ENCODE assay signal across 10 cellular contexts in the genomic region with DNA sequence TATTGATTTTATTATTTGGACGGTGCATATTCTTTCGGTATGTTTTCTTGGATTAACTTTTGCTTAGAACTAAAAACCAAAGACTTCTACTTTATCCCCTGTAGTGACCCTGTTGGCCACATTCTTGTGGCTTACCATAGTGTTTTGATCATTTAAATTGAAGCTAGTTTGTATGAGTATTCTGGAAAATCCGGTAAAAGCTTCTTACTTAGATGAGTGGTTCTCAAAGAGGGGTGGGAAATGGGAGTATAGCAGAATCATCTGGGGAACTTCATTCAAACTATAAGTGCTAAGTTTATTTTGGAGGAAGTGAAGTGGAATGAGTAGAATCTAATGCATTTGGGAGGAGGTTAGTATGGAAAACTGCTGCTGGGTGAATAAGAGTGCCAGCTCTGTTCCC. TPM values are rescaled to one million over a fixed set of nuclear protein-coding genes. Genes with fewer than 3 reads are reported as not detected.
DNase-seq lines count a peak whose midpoint lies in the region; ATAC-seq, FAIRE-seq and TF ChIP-seq lines count a peak whose summit lies in the region.
"Had no signal": no experiment of that assay in that cellular context is flagged by ENCODE, and none has a peak within 500 bp of the region (broad histone marks: within the 10 kb centered on the region; RNA-seq: fewer than 3 reads in every experiment).

No MANE protein-coding gene starts in this region.

- H3K27me3 Mint-ChIP-seq in activated T-cell treated with anti-CD3 and anti-CD28 coated beads, Interleukin-2, amount 50 U/mL, for 72 hours (ENCODE audit: low read depth) = no peaks in the 10 kb centered on the region
- H3K27me3 Mint-ChIP-seq: activated naive CD8-positive, alpha-beta T cell treated with anti-CD3 and anti-CD28 coated beads, Interleukin-2, amount 10 ng/mL, durations not matched to agents 7 days and 5 days had no signal

- H3K36me3 Mint-ChIP-seq in activated T-cell treated with anti-CD3 and anti-CD28 coated beads, Interleukin-2, amount 50 U/mL, for 72 hours (ENCODE audit: insufficient read depth in 2 of 2) = peaks cover 2 to 13% of the 10 kb centered on the region in 2 donors

- DNase-seq in activated T-cell treated with anti-CD3 and anti-CD28 coated beads, Interleukin-2, amount 50 U/mL, for 72 hours = no peak
- DNase-seq in activated T-cell treated with anti-CD3 and anti-CD28 coated beads, Interleukin-2, amount 50 U/mL, for 48 hours = no peak
- DNase-seq in adipocyte (ENCODE audit: low read depth) (peak; percentile 39), keratinocyte (ENCODE audit: low read depth, low spot score) (no peak), tibial artery (no peak), iPS-NIHi11 (ENCODE audit: low spot score) (no peak)
- no peak for DNase-seq in activated CD4-positive, alpha-beta T cell treated with anti-CD3 and anti-CD28 coated beads, Interleukin-2, amount 50 U/mL, for 4 hours
- DNase-seq: activated naive CD8-positive, alpha-beta T cell treated with anti-CD3 and anti-CD28 coated beads, Interleukin-2, amount 10 ng/mL, durations not matched to agents 7 days and 5 days had no signal

- no peak for ATAC-seq in activated T-cell treated with anti-CD3 and anti-CD28 coated beads, Interleukin-2, amount 50 U/mL, for 72 hours (replicated peaks in 1 of 2)
- ATAC-seq in GM21723 (IDR thresholded peaks at IDR 0.05; ENCODE audit: unreplicated experiment) = no peak

- peak overlapping the region; percentile 62 to 76 for H3K4me3 Mint-ChIP-seq in activated T-cell treated with anti-CD3 and anti-CD28 coated beads, Interleukin-2, amount 50 U/mL, for 72 hours
- H3K4me3 Mint-ChIP-seq: activated naive CD8-positive, alpha-beta T cell treated with anti-CD3 and anti-CD28 coated beads, Interleukin-2, amount 10 ng/mL, durations not matched to agents 7 days and 5 days had no signal

- intact Hi-C loops in tibial artery (cut with DNase I; ENCODE audit: low total_unique reads) = no loop called here

- H3K27ac ChIP-seq in keratinocyte (ENCODE audit: control insufficient read depth, insufficient read depth, low read length) (peak overlapping the region; percentile 96), tibial artery (peak overlapping the region; percentile 99 to 100)
- H3K27ac ChIP-seq: SJCRH30 had no signal

- no peaks in the 10 kb centered on the region for H3K9me1 ChIP-seq in keratinocyte (ENCODE audit: control insufficient read depth, extremely low read depth, insufficient read depth, low read length)

- H3K9me3 Mint-ChIP-seq in activated T-cell treated with anti-CD3 and anti-CD28 coated beads, Interleukin-2, amount 50 U/mL, for 72 hours = no peaks in the 10 kb centered on the region
- H3K9me3 Mint-ChIP-seq: activated naive CD8-positive, alpha-beta T cell treated with anti-CD3 and anti-CD28 coated beads, Interleukin-2, amount 10 ng/mL, durations not matched to agents 7 days and 5 days had no signal

- peak overlapping the region; percentile 81 for H3K27ac Mint-ChIP-seq in activated T-cell treated with anti-CD3 and anti-CD28 coated beads, Interleukin-2, amount 50 U/mL, for 72 hours
- H3K27ac Mint-ChIP-seq: activated naive CD8-positive, alpha-beta T cell treated with anti-CD3 and anti-CD28 coated beads, Interleukin-2, amount 10 ng/mL, durations not matched to agents 7 days and 5 days had no signal

- no peak for FAIRE-seq in keratinocyte (lab: Jason Lieb, UNC)

- no peak overlapping the region for H2AFZ ChIP-seq in keratinocyte (ENCODE audit: control insufficient read depth, low read length)

- peak overlapping the region; percentile 3 for H3K9ac ChIP-seq in adipocyte (ENCODE audit: low read length)
- peak overlapping the region; percentile 99 for H3K9ac ChIP-seq in keratinocyte (ENCODE audit: control insufficient read depth, extremely low read depth, insufficient read depth, low read length)

- no peaks in the 10 kb centered on the region for H3K27me3 ChIP-seq in adipocyte (replicated peaks; ENCODE audit: control insufficient read depth, insufficient read depth, low read length)
- no peaks in the 10 kb centered on the region for H3K27me3 ChIP-seq in keratinocyte (ENCODE audit: control insufficient read depth, extremely low read depth, insufficient read depth, low read length)
- no peaks in the 10 kb centered on the region for H3K27me3 ChIP-seq in tibial artery
- H3K27me3 ChIP-seq: SJCRH30 had no signal

- H3K36me3 ChIP-seq in adipocyte (ENCODE audit: control insufficient read depth, insufficient read depth, low read length, severe bottlenecking) (peaks cover 9% of the 10 kb centered on the region), keratinocyte (ENCODE audit: control insufficient read depth in 2 of 2, extremely low read depth in 1 of 2, insufficient read depth in 2 of 2, low read length in 2 of 2) (peaks cover 1 to 9% of the 10 kb centered on the region in 2 experiments), tibial artery (peaks cover 9 to 17% (median 13%) of the 10 kb centered on the region in 3 donors)

- TF ChIP-seq CTCF in keratinocyte (optimal IDR thresholded peaks at IDR 0.05 in 1 of 3, IDR thresholded peaks at IDR 0.05 in 1 of 3, conservative IDR thresholded peaks at IDR 0.05 in 1 of 3; ENCODE audit: extremely low read depth in 1 of 3, insufficient read depth in 2 of 3, low read length in 3 of 3) = no peak
- TF ChIP-seq CTCF in tibial artery (IDR thresholded peaks at IDR 0.05) = no peak

- peaks cover 35% of the 10 kb centered on the region for H4K20me1 ChIP-seq in keratinocyte (ENCODE audit: control insufficient read depth, extremely low read depth, insufficient read depth, low read length)

- H3K4me1 ChIP-seq in adipocyte (ENCODE audit: control insufficient read depth, insufficient read depth, low read length) (peaks cover 38% of the 10 kb centered on the region), keratinocyte (ENCODE audit: control insufficient read depth, extremely low read depth, insufficient read depth, low read length) (peaks cover 42% of the 10 kb centered on the region), tibial artery (peaks cover 0 to 69% (median 32%) of the 10 kb centered on the region in 4 donors)

- H3K4me3 ChIP-seq in adipocyte (ENCODE audit: low read length) (peak overlapping the region; percentile 98), keratinocyte (ENCODE audit: control insufficient read depth in 2 of 3, extremely low read depth in 1 of 3, insufficient read depth in 2 of 3, low read depth in 1 of 3, low read length in 3 of 3) (peak overlapping the region; percentile 16 to 92 (median 44)), tibial artery (peak overlapping the region; percentile 85 to 99)
- H3K4me3 ChIP-seq: SJCRH30 had no signal

- peak overlapping the region; percentile 88 for H3K4me2 ChIP-seq in keratinocyte (ENCODE audit: control insufficient read depth, extremely low read depth, insufficient read depth, low read depth, low read length)

- H3K4me1 Mint-ChIP-seq in activated T-cell treated with anti-CD3 and anti-CD28 coated beads, Interleukin-2, amount 50 U/mL, for 72 hours (ENCODE audit: low read depth) = peaks cover 46% of the 10 kb centered on the region

- no peaks in the 10 kb centered on the region for H3K9me3 ChIP-seq in adipocyte (ENCODE audit: control insufficient read depth, low read length)
- no peaks in the 10 kb centered on the region for H3K9me3 ChIP-seq in keratinocyte (ENCODE audit: control insufficient read depth, low read depth, low read length)
- no peaks in the 10 kb centered on the region for H3K9me3 ChIP-seq in tibial artery
- H3K9me3 ChIP-seq: SJCRH30 had no signal

- peaks cover 86% of the 10 kb centered on the region for H3K79me2 ChIP-seq in keratinocyte (ENCODE audit: control insufficient read depth, insufficient read depth, low read length)

- dilution Hi-C loops in keratinocyte (cut with MboI; ENCODE audit: extremely low pct_ligation_motif_present, low sequenced_read_pairs) = no loop called here

RNA-seq across cellular contexts. Expression of a gene that starts 3.8 kb away (rescaled TPM):
- total RNA-seq in activated T-cell treated with anti-CD3 and anti-CD28 coated beads, Interleukin-2, amount 50 U/mL, for 72 hours = 100 to 1,000 TPM; 250 to 256 TPM
- polyA plus RNA-seq in keratinocyte = 91.1 to 157 TPM (median 122 TPM) in 3 replicates
- 328 TPM for polyA plus RNA-seq in keratinocyte (2011; ENCODE audit: low read depth)
- 82.8 and 147 TPM in 2 replicates for polyA plus RNA-seq in keratinocyte (2011; cell fraction: cytosol; rRNA removed)
- polyA plus RNA-seq in keratinocyte (2011; cell fraction: nucleus; rRNA removed) = 52.5 and 84.9 TPM in 2 replicates
- polyA plus RNA-seq in keratinocyte (2012; ENCODE audit: low replicate concordance) = 140 and 187 TPM in 2 replicates
- polyA minus RNA-seq in keratinocyte = 54.9 to 251 TPM (median 178 TPM) in 3 replicates
- 219 TPM for polyA minus RNA-seq in keratinocyte (2011; cell fraction: cytosol; rRNA and poly(A)+ RNA removed)
- polyA minus RNA-seq in keratinocyte (2011; cell fraction: nucleus; rRNA and poly(A)+ RNA removed) = 69.6 and 143 TPM in 2 replicates

RNA-seq across cellular contexts. Expression of a gene that starts 55.2 kb away (rescaled TPM):
- 1 to 10 TPM; 1.1 to 1.5 TPM for total RNA-seq in activated T-cell treated with anti-CD3 and anti-CD28 coated beads, Interleukin-2, amount 50 U/mL, for 72 hours
- polyA plus RNA-seq in keratinocyte = 0.15 to 0.37 TPM (median 0.22 TPM) in 3 replicates
- 7.3 TPM for polyA plus RNA-seq in keratinocyte (2011; ENCODE audit: low read depth)
- polyA plus RNA-seq in keratinocyte (2011; cell fraction: cytosol; rRNA removed) = 0.04 and 0.15 TPM in 2 replicates
- 0.77 and 1.3 TPM in 2 replicates for polyA plus RNA-seq in keratinocyte (2011; cell fraction: nucleus; rRNA removed)
- 3.2 TPM in 1 of 2 replicates, not detected in the other for polyA plus RNA-seq in keratinocyte (2012; ENCODE audit: low replicate concordance)
- 0.35 TPM in 1 of 3 replicates, not detected in the others for polyA minus RNA-seq in keratinocyte
- not detected for polyA minus RNA-seq in keratinocyte (2011; cell fraction: cytosol; rRNA and poly(A)+ RNA removed)
- polyA minus RNA-seq in keratinocyte (2011; cell fraction: nucleus; rRNA and poly(A)+ RNA removed) = 1.4 and 5.7 TPM in 2 replicates

Comparison
In these comparisons a context has a peak if more than half of its experiments do, and no peak if none do; other contexts are left out.
1. H3K4me3 ChIP-seq: peak in every context shown above with its lines; median percentile 98 in adipocyte; 92 in tibial artery; 44 in keratinocyte.